In the genomic region with DNA sequence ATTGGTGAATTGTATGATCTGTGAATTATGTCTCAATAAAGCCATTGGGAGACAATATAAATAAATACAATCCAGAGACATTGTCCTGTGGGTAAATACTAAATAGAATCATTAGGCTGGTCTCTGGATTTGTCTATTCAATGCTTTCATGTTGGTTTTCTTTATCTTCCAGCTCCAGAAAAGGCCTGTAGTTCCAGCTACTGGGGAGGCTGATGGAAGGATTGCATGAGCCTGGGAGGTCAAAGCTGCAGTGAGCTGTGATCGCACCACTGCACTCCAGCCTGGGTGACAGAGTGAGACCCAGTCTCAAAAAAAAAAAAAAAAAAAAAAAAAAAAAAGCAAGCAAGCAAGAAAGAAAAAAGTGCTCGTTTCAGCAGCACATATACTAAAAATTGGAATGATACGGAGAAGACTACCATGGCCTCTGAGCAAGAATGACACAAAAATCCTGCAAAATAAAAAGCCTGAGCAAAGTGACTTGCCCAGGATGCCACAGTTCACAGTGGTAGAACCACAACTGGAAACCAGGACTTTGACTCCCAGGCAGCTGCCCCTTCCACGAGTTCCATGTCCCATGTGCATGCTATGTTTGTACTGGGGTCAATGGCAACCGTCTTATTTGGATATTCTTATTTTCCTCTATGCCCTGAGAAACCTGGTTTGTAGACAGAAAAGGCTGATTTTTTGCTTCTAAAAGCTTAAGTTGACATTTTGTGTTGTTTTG, we compare ENCODE assay signal across 11 cellular contexts. TPM values are rescaled to one million over a fixed set of nuclear protein-coding genes. Genes with fewer than 3 reads are reported as not detected.
DNase-seq lines count a peak whose midpoint lies in the region; ATAC-seq, FAIRE-seq and TF ChIP-seq lines count a peak whose summit lies in the region.
"Had no signal": no experiment of that assay in that cellular context is flagged by ENCODE, and none has a peak within 500 bp of the region (broad histone marks: within the 10 kb centered on the region; RNA-seq: fewer than 3 reads in every experiment).

No MANE protein-coding gene starts in this region.

- CTCF ChIA-PET in T-cell (lab: Charles Lee), result interaction anchor here (0.6 to 6.2 kb wide), 7 partner anchors 7 to 761 kb away, joined by 3 to 79 read pairs (median 11); no protein-coding TSS in a partner anchor

- H3K4me2 ChIP-seq in OCI-LY3 (ENCODE audit: low read length), result peak overlapping the region; percentile 63

- peaks cover 3 to 5% (median 3%) of the 10 kb centered on the region in 3 donors for H3K4me1 Mint-ChIP-seq in T-cell

- H3K4me3 ChIP-seq in OCI-LY3 (ENCODE audit: low read length) (0 out of 2 replicates have a peak overlapping the region, but pooled peaks have one; percentile 1), psoas muscle (no peak overlapping the region), pancreas (no peak overlapping the region)
- H3K4me3 ChIP-seq: dorsolateral prefrontal cortex had no signal

- H3K27ac Mint-ChIP-seq in T-cell, result no peak overlapping the region
- H3K27ac Mint-ChIP-seq: activated T-helper 1 cell treated with anti-CD3 and anti-CD28 coated beads, Interleukin-12 subunit alpha, Interleukin-12 subunit beta, Interleukin-2, Interleukin-4 antibody, amounts not matched to agents 30 ng/mL and 10 ng/mL and 1 ng/mL, durations not matched to agents 14 hours and 24 hours and 36 hours had no signal

- no peaks in the 10 kb centered on the region for H3K36me3 Mint-ChIP-seq in T-cell

- intact Hi-C loops in psoas muscle (cut with DNase I) (loop anchor here in 1 of 2 donors (5.0 kb wide), 1 partner anchor 513 kb away; no protein-coding TSS in a partner anchor), pancreas (cut with DNase I) (loop anchor here in 2 of 3 donors (5.0 to 10.0 kb wide), 2 partner anchors 510 to 513 kb away; no protein-coding TSS in a partner anchor)

- POLR2A ChIA-PET in T-cell (lab: Charles Lee), result interaction anchor here in 1 of 2 donors (0.6 to 0.7 kb wide), 2 partner anchors 524 to 1550 kb away, joined by 3 to 8 read pairs; no protein-coding TSS in a partner anchor

- H3K79me2 ChIP-seq in OCI-LY3 (ENCODE audit: low read length), result no peaks in the 10 kb centered on the region

- H4K20me1 ChIP-seq in OCI-LY3 (ENCODE audit: insufficient read depth, low read length), result no peaks in the 10 kb centered on the region

- no peaks in the 10 kb centered on the region for H3K9me3 Mint-ChIP-seq in T-cell
- H3K9me3 Mint-ChIP-seq: activated T-helper 1 cell treated with anti-CD3 and anti-CD28 coated beads, Interleukin-12 subunit alpha, Interleukin-12 subunit beta, Interleukin-2, Interleukin-4 antibody, amounts not matched to agents 30 ng/mL and 10 ng/mL and 1 ng/mL, durations not matched to agents 14 hours and 24 hours and 36 hours had no signal

- peak overlapping the region; percentile 48 for H3K27ac ChIP-seq in OCI-LY3 (ENCODE audit: low read length)
- peak overlapping the region; percentile 3 for H3K27ac ChIP-seq in psoas muscle
- no peak overlapping the region for H3K27ac ChIP-seq in pancreas
- H3K27ac ChIP-seq: dorsolateral prefrontal cortex had no signal

- H3K4me1 ChIP-seq in OCI-LY3 (ENCODE audit: low read length) (peaks cover 30% of the 10 kb centered on the region), psoas muscle (peaks cover 12% of the 10 kb centered on the region), pancreas (peaks cover 0 to 3% (median 0%) of the 10 kb centered on the region in 3 donors)

- H3K4me3 Mint-ChIP-seq in T-cell, result no peak overlapping the region
- H3K4me3 Mint-ChIP-seq: activated T-helper 1 cell treated with anti-CD3 and anti-CD28 coated beads, Interleukin-12 subunit alpha, Interleukin-12 subunit beta, Interleukin-2, Interleukin-4 antibody, amounts not matched to agents 30 ng/mL and 10 ng/mL and 1 ng/mL, durations not matched to agents 14 hours and 24 hours and 36 hours had no signal

- no peak for TF ChIP-seq CTCF in OCI-LY3 (IDR thresholded peaks at IDR 0.05; ENCODE audit: low read depth, low read length)
- TF ChIP-seq CTCF in psoas muscle (IDR thresholded peaks at IDR 0.05), result no peak
- no peak for TF ChIP-seq CTCF in pancreas (IDR thresholded peaks at IDR 0.05)

- H3K27me3 Mint-ChIP-seq in T-cell, result peaks cover 14 to 17% of the 10 kb centered on the region in 2 donors

- H3K36me3 ChIP-seq in OCI-LY3 (replicated peaks; ENCODE audit: low read depth, low read length) (no peaks in the 10 kb centered on the region), psoas muscle (ENCODE audit: insufficient read depth in 1 of 2, low read depth in 1 of 2) (no peaks in the 10 kb centered on the region), pancreas (no peaks in the 10 kb centered on the region)

- peak; percentile 16 for ATAC-seq in GM18907 (IDR thresholded peaks at IDR 0.05; ENCODE audit: unreplicated experiment)
- peak; percentile 12 for ATAC-seq in HG02763 (IDR thresholded peaks at IDR 0.05; ENCODE audit: unreplicated experiment)
- ATAC-seq in psoas muscle, result no peak
- no peak for ATAC-seq in T-cell (replicated peaks in 1 of 4)
- ATAC-seq in pancreas, result no peak

- H3K9ac ChIP-seq in OCI-LY3 (ENCODE audit: low read length), result no peak overlapping the region

- WGBS in psoas muscle, 3 donors, result 60 to 74% (median 67%) methylated on average over 5 of the region's 5 CpGs
- 76 to 77% methylated on average over 5 of the region's 5 CpGs for WGBS in pancreas, 2 donors

- no peak for FAIRE-seq in pancreas (lab: Jason Lieb, UNC)

- peak overlapping the region; percentile 33 for H2AFZ ChIP-seq in OCI-LY3 (ENCODE audit: low read depth, low read length)

- H3K9me3 ChIP-seq in OCI-LY3 (ENCODE audit: insufficient read depth, low read length) (no peaks in the 10 kb centered on the region), psoas muscle (no peaks in the 10 kb centered on the region), pancreas (no peaks in the 10 kb centered on the region)

- DNase-seq in psoas muscle, result no peak
- no peak for DNase-seq in NCI-H69 (lab: John Stamatoyannopoulos, UW)
- no peak for DNase-seq in NCI-H345 treated with DMSO at 0.1 percent for 48 hours (lab: John Stamatoyannopoulos, UW; ENCODE audit: unreplicated experiment)
- no peak for DNase-seq in T-cell
- DNase-seq in pancreas, result no peak
- DNase-seq: dorsolateral prefrontal cortex, NCI-H510A had no signal

- H3K27me3 ChIP-seq in OCI-LY3 (ENCODE audit: low read depth, low read length) (peaks cover 15% of the 10 kb centered on the region; the same call in 1 of the 2 replicates), psoas muscle (ENCODE audit: insufficient read depth in 3 of 3, low read length in 2 of 3) (no peaks in the 10 kb centered on the region), pancreas (no peaks in the 10 kb centered on the region)

RNA-seq across cellular contexts. Expression of a gene that starts 33.6 kb away (rescaled TPM):
- total RNA-seq in psoas muscle (100 to 1,000 TPM; 139 to 265 (median 189) TPM), T-cell (1 to 10 TPM in 1 of 5 donors, under 1 TPM in 4; 0.26 to 1.4 (median 0.68) TPM), pancreas (10 to 100 TPM in 1 of 6 donors, 1 to 10 TPM in 5; 4.5 to 11.1 (median 5.6) TPM)
- polyA plus RNA-seq in psoas muscle (100 to 1,000 TPM in 2 of 3 donors, 10 to 100 TPM in 1; 26.6 to 286 (median 235) TPM), pancreas (10 to 100 TPM; 18.6 to 25.9 TPM)

Comparison
In these comparisons a context has a peak if more than half of its experiments do, and no peak if none do; other contexts are left out.
1. ATAC-seq: peak in GM18907 (single experiment) and HG02763 (single experiment); none in psoas muscle (0 of 4), T-cell (0 of 4) and pancreas (0 of 4).
2. H3K27ac ChIP-seq: peak in OCI-LY3 (single experiment) and psoas muscle (single experiment); none in pancreas (0 of 4).
3. RNA of a gene that starts 33.6 kb away (total RNA-seq): 139 to 265 TPM in psoas muscle; 4.5 to 11.1 TPM in pancreas and 0.26 to 1.4 TPM in T-cell; every median in the first group is over 10 times any median in the second.